In the genomic region with DNA sequence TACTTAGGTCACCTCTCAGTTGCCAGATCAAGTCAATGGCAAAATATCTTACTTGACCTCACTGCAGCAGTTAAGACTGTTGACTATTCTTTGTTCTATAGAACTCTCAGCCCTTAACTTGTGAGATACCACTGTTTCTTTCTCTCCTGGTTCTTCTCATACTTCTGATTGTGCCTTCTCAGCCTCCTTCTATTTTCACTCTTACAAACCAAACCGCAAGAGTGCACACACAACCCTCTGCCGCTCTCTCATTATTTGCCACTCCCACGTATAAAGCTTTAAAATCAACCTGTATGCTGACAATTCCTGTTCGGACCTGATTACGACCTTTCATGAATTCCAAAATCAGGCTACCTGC, we compare ENCODE assay signal across 1 cellular context.
TF ChIP-seq lines count a peak whose summit lies in the region.

No MANE protein-coding gene starts in this region.

TF ChIP-seq in IMR-90, 13 proteins besides CTCF, POLR2A, EP300 and RAD21 (continued from another document):
- no peak for TF ChIP-seq MAFK (IDR thresholded peaks at IDR 0.05; ENCODE audit: low read depth, low read length)
- TF ChIP-seq CHD1 (IDR thresholded peaks at IDR 0.05; ENCODE audit: low read depth, low read length) = no peak
